Comparison of ENCODE assay signal across 1 cellular context in genomic region chr6:35988047-35988446, GRCh38. TPM values are rescaled to one million over a fixed set of nuclear protein-coding genes. Genes with fewer than 3 reads are reported as not detected.
"Had no signal": no experiment of that assay in that cellular context is flagged by ENCODE, and none has a peak within 500 bp of the region (broad histone marks: within the 10 kb centered on the region; RNA-seq: fewer than 3 reads in every experiment).

No MANE protein-coding gene starts in this region.

RNA-seq across cellular contexts. Expression of gene SLC26A8, which starts 36.4 kb away (rescaled TPM):
- total RNA-seq: G401 had no signal
